Comparison of ENCODE assay signal across 19 cellular contexts in the genomic region with DNA sequence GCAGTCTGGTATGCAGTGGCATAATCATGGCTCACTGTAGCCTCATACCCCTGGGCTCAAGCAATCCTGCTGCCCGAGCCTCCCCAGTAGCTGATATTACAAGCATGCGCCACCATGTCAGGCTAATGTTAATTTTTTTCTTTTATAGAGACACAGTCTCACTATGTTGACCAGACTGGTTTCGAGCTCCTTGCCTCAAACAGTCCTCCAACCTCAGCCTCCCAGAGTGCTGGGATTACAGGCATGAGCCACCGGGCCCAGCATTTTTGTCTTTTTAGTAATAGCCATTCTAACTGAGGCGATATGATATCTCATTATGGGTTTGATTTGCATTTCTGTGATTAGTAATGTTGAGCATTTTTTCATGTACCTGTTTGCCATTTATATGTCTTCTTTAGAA. TPM values are rescaled to one million over a fixed set of nuclear protein-coding genes. Genes with fewer than 3 reads are reported as not detected.
DNase-seq lines count a peak whose midpoint lies in the region; ATAC-seq and TF ChIP-seq lines count a peak whose summit lies in the region.
"Had no signal": no experiment of that assay in that cellular context is flagged by ENCODE, and none has a peak within 500 bp of the region (broad histone marks: within the 10 kb centered on the region; RNA-seq: fewer than 3 reads in every experiment).

No MANE protein-coding gene starts in this region.

- no peak for DNase-seq in activated T-cell treated with anti-CD3 and anti-CD28 coated beads, Interleukin-2, amount 50 U/mL, for 24 hours
- no peak for DNase-seq in activated T-cell treated with anti-CD3 and anti-CD28 coated beads, Interleukin-2, amount 50 U/mL, for 4 hours
- DNase-seq in CD4-positive, alpha-beta T cell: no peak
- peak; percentile 38 to 59 for DNase-seq in NCI-H526 (lab: John Stamatoyannopoulos, UW)
- no peak for DNase-seq in effector memory CD8-positive, alpha-beta T cell
- no peak for DNase-seq in left lung
- DNase-seq in prostate gland (ENCODE audit: low spot score): no peak
- DNase-seq: DMS79 treated with DMSO at 0.1 percent for 48 hours, GOT3, NCI-H1092 treated with DMSO at 0.1 percent for 48 hours, NCI-H2081, NCI-H510A, NCI-H82, PC-3, RPMI8226, SHP77 treated with DMSO at 0.1 percent for 48 hours had no signal

- no peak overlapping the region for H3K4me3 ChIP-seq in left lung
- no peak overlapping the region for H3K4me3 ChIP-seq in prostate gland
- H3K4me3 ChIP-seq: A549 had no signal

- H3K4me1 Mint-ChIP-seq in activated T-cell treated with anti-CD3 and anti-CD28 coated beads, Interleukin-2, amount 50 U/mL, for 24 hours (ENCODE audit: low read depth): peaks cover 76% of the 10 kb centered on the region
- peaks cover 74% of the 10 kb centered on the region for H3K4me1 Mint-ChIP-seq in activated T-cell treated with anti-CD3 and anti-CD28 coated beads, Interleukin-2, amount 50 U/mL, for 4 hours (ENCODE audit: low read depth)
- H3K4me1 Mint-ChIP-seq in CD4-positive, alpha-beta T cell (ENCODE audit: low read depth): peaks cover 90% of the 10 kb centered on the region
- peaks cover 38 to 53% of the 10 kb centered on the region in 2 donors for H3K4me1 Mint-ChIP-seq in effector memory CD8-positive, alpha-beta T cell (ENCODE audit: low read depth in 2 of 2)

- peaks cover 8% of the 10 kb centered on the region for H3K9me3 Mint-ChIP-seq in activated T-cell treated with anti-CD3 and anti-CD28 coated beads, Interleukin-2, amount 50 U/mL, for 24 hours
- H3K9me3 Mint-ChIP-seq in activated T-cell treated with anti-CD3 and anti-CD28 coated beads, Interleukin-2, amount 50 U/mL, for 4 hours: peaks cover 3% of the 10 kb centered on the region
- peaks cover 16% of the 10 kb centered on the region for H3K9me3 Mint-ChIP-seq in CD4-positive, alpha-beta T cell
- H3K9me3 Mint-ChIP-seq in effector memory CD8-positive, alpha-beta T cell: no peaks in the 10 kb centered on the region

- no peaks in the 10 kb centered on the region for H3K9me3 ChIP-seq in CD4-positive, alpha-beta T cell (ENCODE audit: control insufficient read depth, low read length)
- H3K9me3 ChIP-seq in left lung: no peaks in the 10 kb centered on the region
- no peaks in the 10 kb centered on the region for H3K9me3 ChIP-seq in prostate gland
- H3K9me3 ChIP-seq: A549 had no signal

- no peak for TF ChIP-seq POLR2A in prostate gland (IDR thresholded peaks at IDR 0.05)

- 89% methylated on average over 5 of the region's 5 CpGs for WGBS in prostate gland

- no peaks in the 10 kb centered on the region for H3K4me1 ChIP-seq in left lung
- H3K4me1 ChIP-seq in prostate gland (replicated peaks): no peaks in the 10 kb centered on the region
- H3K4me1 ChIP-seq: A549 had no signal

- peaks cover 86% of the 10 kb centered on the region for H3K36me3 Mint-ChIP-seq in activated T-cell treated with anti-CD3 and anti-CD28 coated beads, Interleukin-2, amount 50 U/mL, for 24 hours (ENCODE audit: low read depth)
- H3K36me3 Mint-ChIP-seq in activated T-cell treated with anti-CD3 and anti-CD28 coated beads, Interleukin-2, amount 50 U/mL, for 4 hours (ENCODE audit: insufficient read depth): peaks cover 43% of the 10 kb centered on the region
- peaks cover 70% of the 10 kb centered on the region for H3K36me3 Mint-ChIP-seq in CD4-positive, alpha-beta T cell (ENCODE audit: low read depth)
- H3K36me3 Mint-ChIP-seq in effector memory CD8-positive, alpha-beta T cell (ENCODE audit: insufficient read depth): peaks cover 11% of the 10 kb centered on the region

- intact Hi-C loops in CD4-positive, alpha-beta T cell (cut with DNase I, micrococcal nuclease): no loop called here
- intact Hi-C loops in left lung (cut with DNase I) (no loop called here), prostate gland (cut with DNase I) (no loop called here)

- H3K4me3 Mint-ChIP-seq in activated T-cell treated with anti-CD3 and anti-CD28 coated beads, Interleukin-2, amount 50 U/mL, for 24 hours: no peak overlapping the region
- no peak overlapping the region for H3K4me3 Mint-ChIP-seq in activated T-cell treated with anti-CD3 and anti-CD28 coated beads, Interleukin-2, amount 50 U/mL, for 4 hours
- peak overlapping the region; percentile 68 for H3K4me3 Mint-ChIP-seq in CD4-positive, alpha-beta T cell
- H3K4me3 Mint-ChIP-seq in effector memory CD8-positive, alpha-beta T cell: no peak overlapping the region

- ATAC-seq in activated T-cell treated with anti-CD3 and anti-CD28 coated beads, Interleukin-2, amount 50 U/mL, for 4 hours: no peak
- ATAC-seq in CD4-positive, alpha-beta T cell (ENCODE audit: poor library complexity): no peak
- ATAC-seq in effector memory CD8-positive, alpha-beta T cell (replicated peaks): no peak
- ATAC-seq in left lung (no peak), GM18861 (IDR thresholded peaks at IDR 0.05; ENCODE audit: unreplicated experiment) (no peak)
- ATAC-seq: A549, HCT116, PC-3 had no signal

- H3K27ac ChIP-seq in CD4-positive, alpha-beta T cell (ENCODE audit: low read depth, low read length): no peak overlapping the region
- no peak overlapping the region for H3K27ac ChIP-seq in left lung
- H3K27ac ChIP-seq in prostate gland: no peak overlapping the region
- H3K27ac ChIP-seq: A549 had no signal

- H3K36me3 ChIP-seq in left lung (peaks cover 0 to 42% of the 10 kb centered on the region in 2 donors), prostate gland (no peaks in the 10 kb centered on the region)

- peak overlapping the region; percentile 0 for H3K27ac Mint-ChIP-seq in activated T-cell treated with anti-CD3 and anti-CD28 coated beads, Interleukin-2, amount 50 U/mL, for 24 hours
- H3K27ac Mint-ChIP-seq in CD4-positive, alpha-beta T cell: peak overlapping the region; percentile 95
- H3K27ac Mint-ChIP-seq in effector memory CD8-positive, alpha-beta T cell: peak overlapping the region; percentile 63 to 83

- POLR2A ChIA-PET in CD4-positive, alpha-beta T cell (lab: Charles Lee): interaction anchor here (0.7 to 5.3 kb wide), 3 partner anchors 28 to 39 kb away, joined by 3 to 74 read pairs (median 4); a partner anchor contains a TSS

- CTCF ChIA-PET in CD4-positive, alpha-beta T cell (lab: Charles Lee): no interaction called here

- no peak for TF ChIP-seq CTCF in CD4-positive, alpha-beta T cell (IDR thresholded peaks at IDR 0.05)
- TF ChIP-seq CTCF in left lung (IDR thresholded peaks at IDR 0.05) (no peak), prostate gland (IDR thresholded peaks at IDR 0.05) (no peak)

- H3K27me3 ChIP-seq in CD4-positive, alpha-beta T cell (ENCODE audit: control insufficient read depth, insufficient read depth, low read length): no peaks in the 10 kb centered on the region
- H3K27me3 ChIP-seq in left lung (no peaks in the 10 kb centered on the region), prostate gland (replicated peaks; ENCODE audit: insufficient read depth) (no peaks in the 10 kb centered on the region)

- no peaks in the 10 kb centered on the region for H3K27me3 Mint-ChIP-seq in activated T-cell treated with anti-CD3 and anti-CD28 coated beads, Interleukin-2, amount 50 U/mL, for 24 hours
- no peaks in the 10 kb centered on the region for H3K27me3 Mint-ChIP-seq in activated T-cell treated with anti-CD3 and anti-CD28 coated beads, Interleukin-2, amount 50 U/mL, for 4 hours (ENCODE audit: low read depth)
- H3K27me3 Mint-ChIP-seq in CD4-positive, alpha-beta T cell: no peaks in the 10 kb centered on the region
- no peaks in the 10 kb centered on the region for H3K27me3 Mint-ChIP-seq in effector memory CD8-positive, alpha-beta T cell

RNA-seq across cellular contexts. Expression of a gene that starts 39.0 kb away (rescaled TPM):
- total RNA-seq in activated T-cell treated with anti-CD3 and anti-CD28 coated beads, Interleukin-2, amount 50 U/mL, for 4 hours: 10 to 100 TPM; 23.5 to 26.9 (median 26.0) TPM
- 100 to 1,000 TPM in 1 of 2 experiments, 10 to 100 TPM in 1; 97.1 to 101 TPM for total RNA-seq in CD4-positive, alpha-beta T cell
- total RNA-seq in left lung (10 to 100 TPM; 19.4 to 24.3 TPM), prostate gland (10 to 100 TPM; 12.3 to 34.4 TPM)

Comparison
In these comparisons a context has a peak if more than half of its experiments do, and no peak if none do; other contexts are left out.
1. DNase-seq: peak in NCI-H526 (2 of 2); none in activated T-cell treated with anti-CD3 and anti-CD28 coated beads, Interleukin-2, amount 50 U/mL, for 24 hours (single experiment), activated T-cell treated with anti-CD3 and anti-CD28 coated beads, Interleukin-2, amount 50 U/mL, for 4 hours (single experiment), CD4-positive, alpha-beta T cell (0 of 10), effector memory CD8-positive, alpha-beta T cell (0 of 3), left lung (0 of 2) and prostate gland (single experiment).
2. H3K27ac Mint-ChIP-seq: peak in every context shown above with its lines; median percentile 95 in CD4-positive, alpha-beta T cell; 73 in effector memory CD8-positive, alpha-beta T cell; 0 in activated T-cell treated with anti-CD3 and anti-CD28 coated beads, Interleukin-2, amount 50 U/mL, for 24 hours.